12 cellular contexts compared by ENCODE assay signal in the genomic region with DNA sequence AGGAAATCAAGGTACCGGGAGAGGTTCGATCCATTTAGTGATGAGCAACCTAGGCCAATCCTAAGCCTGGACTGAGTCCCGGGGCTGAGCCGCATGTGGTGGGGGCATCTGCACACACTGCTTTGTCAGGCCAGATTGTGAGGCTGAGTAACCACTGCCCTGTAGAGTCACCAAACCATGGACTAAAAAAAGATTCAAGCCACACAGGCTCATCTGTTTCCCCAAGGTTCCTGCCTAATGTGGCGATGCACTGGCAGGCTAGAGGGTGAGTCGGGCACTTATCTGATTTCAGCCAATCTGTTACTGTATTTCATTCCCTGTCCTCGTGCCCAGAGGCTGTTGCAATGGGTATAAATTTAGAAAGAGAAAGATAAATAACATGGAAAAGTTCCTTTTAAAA.
DNase-seq lines count a peak whose midpoint lies in the region; ATAC-seq and TF ChIP-seq lines count a peak whose summit lies in the region.
"Had no signal": no experiment of that assay in that cellular context is flagged by ENCODE, and none has a peak within 500 bp of the region (broad histone marks: within the 10 kb centered on the region; RNA-seq: fewer than 3 reads in every experiment).

No MANE protein-coding gene starts in this region.

- H3K4me3 ChIP-seq in AG10803 (ENCODE audit: low read length) (no peak overlapping the region), brain microvascular endothelial cell (ENCODE audit: low read depth, low read length) (no peak overlapping the region), mesenchymal stem cell (ENCODE audit: insufficient read depth in 1 of 2, low read depth in 1 of 2, low read length in 2 of 2) (no peak overlapping the region)
- H3K4me3 ChIP-seq: cardiac muscle cell had no signal

- H2AFZ ChIP-seq in mesenchymal stem cell (ENCODE audit: low read depth, low read length): no peak overlapping the region

- no peak overlapping the region for H2BK5ac ChIP-seq in mesenchymal stem cell (ENCODE audit: low read depth, low read length, poor library complexity, severe bottlenecking)

- no peak overlapping the region for H3K4me2 ChIP-seq in mesenchymal stem cell (ENCODE audit: low read length, poor library complexity, severe bottlenecking)
- H3K4me2 ChIP-seq: KMS-11 had no signal

- in situ Hi-C loops in brain microvascular endothelial cell (cut with HindIII; ENCODE audit: low pct_ligation_motif_present, low sequenced_read_pairs): no loop called here

- no peak overlapping the region for H3K14ac ChIP-seq in mesenchymal stem cell (ENCODE audit: low read length in 2 of 2)

- H3K18ac ChIP-seq in mesenchymal stem cell (ENCODE audit: low read depth in 1 of 2, low read length in 2 of 2): no peak overlapping the region

- H3K4me1 ChIP-seq in mesenchymal stem cell (ENCODE audit: control insufficient read depth, insufficient read depth, low read depth, low read length): peaks cover 2% of the 10 kb centered on the region

- H3K36me3 ChIP-seq in brain microvascular endothelial cell (replicated peaks) (no peaks in the 10 kb centered on the region), mesenchymal stem cell (ENCODE audit: control insufficient read depth in 1 of 2, insufficient read depth in 2 of 2, low read depth in 1 of 2, low read length in 2 of 2) (peaks cover 23 to 37% of the 10 kb centered on the region in 2 experiments)

- H2BK120ac ChIP-seq in mesenchymal stem cell (ENCODE audit: low read depth, low read length): no peak overlapping the region

- H2AK5ac ChIP-seq in mesenchymal stem cell (ENCODE audit: low read length, severe bottlenecking): no peak overlapping the region

- H3K79me1 ChIP-seq in mesenchymal stem cell (replicated peaks; ENCODE audit: low read length, poor library complexity, severe bottlenecking): no peaks in the 10 kb centered on the region

- no peak overlapping the region for H3K27ac ChIP-seq in brain microvascular endothelial cell
- no peak overlapping the region for H3K27ac ChIP-seq in mesenchymal stem cell (ENCODE audit: low read length, poor library complexity, severe bottlenecking)
- H3K27ac ChIP-seq: cardiac muscle cell, KMS-11 had no signal

- no peak for ATAC-seq in HG03378 (IDR thresholded peaks at IDR 0.05; ENCODE audit: unreplicated experiment)
- ATAC-seq: CD8-positive, alpha-beta T cell had no signal

- peak; percentile 72 for DNase-seq in AG10803 (ENCODE audit: low read depth)
- peak; percentile 83 for DNase-seq in MV-4-11 (lab: John Stamatoyannopoulos, UW)
- DNase-seq in brain microvascular endothelial cell: peak; percentile 25
- DNase-seq in mesenchymal stem cell: peak; percentile 54
- no peak for DNase-seq in activated naive CD4-positive, alpha-beta T cell treated with anti-CD3 and anti-CD28 coated beads, Interleukin-2, amount 50 U/mL, for 16 hours
- no peak for DNase-seq in DMS153 (lab: John Stamatoyannopoulos, UW)
- DNase-seq in NCI-H1436 (lab: John Stamatoyannopoulos, UW): no peak
- DNase-seq: activated CD4-positive, alpha-beta memory T cell treated with anti-CD3 and anti-CD28 coated beads for 36 hours; CD8-positive, alpha-beta T cell had no signal

- H3K9me3 ChIP-seq in mesenchymal stem cell (ENCODE audit: control insufficient read depth, low read length): no peaks in the 10 kb centered on the region

- TF ChIP-seq CTCF in AG10803 (conservative IDR thresholded peaks at IDR 0.05; ENCODE audit: low read length): no peak
- TF ChIP-seq CTCF in brain microvascular endothelial cell (IDR thresholded peaks at IDR 0.05; ENCODE audit: low read depth, low read length, missing control alignments): no peak

- H3K4ac ChIP-seq in mesenchymal stem cell (ENCODE audit: low read depth in 1 of 2, low read length in 2 of 2): no peak overlapping the region

- H3K27me3 ChIP-seq in brain microvascular endothelial cell (replicated peaks): no peaks in the 10 kb centered on the region
- H3K27me3 ChIP-seq in mesenchymal stem cell (ENCODE audit: control insufficient read depth in 1 of 2, insufficient read depth in 1 of 2, low read length in 2 of 2): no peaks in the 10 kb centered on the region
- H3K27me3 ChIP-seq: cardiac muscle cell had no signal

- WGBS in mesenchymal stem cell: 76% methylated on average over 6 of the region's 7 CpGs

- no peak overlapping the region for H2BK15ac ChIP-seq in mesenchymal stem cell (ENCODE audit: low read depth, poor library complexity, severe bottlenecking)

- no peak overlapping the region for H3K23ac ChIP-seq in mesenchymal stem cell (ENCODE audit: low read length in 2 of 2)

- no peak overlapping the region for H2BK12ac ChIP-seq in mesenchymal stem cell (ENCODE audit: low read length in 2 of 2)

- H3K9ac ChIP-seq in mesenchymal stem cell (ENCODE audit: low read length): peak overlapping the region; percentile 55
- H3K9ac ChIP-seq: KMS-11 had no signal

- no peak overlapping the region for H4K91ac ChIP-seq in mesenchymal stem cell (ENCODE audit: low read length)

- H4K8ac ChIP-seq in mesenchymal stem cell (ENCODE audit: low read length): no peak overlapping the region

Comparison
In these comparisons a context has a peak if more than half of its experiments do, and no peak if none do; other contexts are left out.
1. DNase-seq: peak in AG10803 (single experiment), MV-4-11 (single experiment), brain microvascular endothelial cell (single experiment) and mesenchymal stem cell (single experiment); none in activated naive CD4-positive, alpha-beta T cell treated with anti-CD3 and anti-CD28 coated beads, Interleukin-2, amount 50 U/mL, for 16 hours (single experiment), DMS153 (single experiment) and NCI-H1436 (single experiment).